ENCODE assay signal across 2 cellular contexts in genomic region chr7:28005075-28005847, GRCh38.
TF ChIP-seq lines count a peak whose summit lies in the region.

No MANE protein-coding gene starts in this region.

TF ChIP-seq in IMR-90, 13 proteins besides CTCF, POLR2A, EP300 and RAD21:
- no peak for TF ChIP-seq MAFK (IDR thresholded peaks at IDR 0.05; ENCODE audit: low read depth, low read length)
- no peak for TF ChIP-seq BHLHE40 (IDR thresholded peaks at IDR 0.05; ENCODE audit: low read depth, low read length)
- TF ChIP-seq SMC3 (IDR thresholded peaks at IDR 0.05; ENCODE audit: low read depth, low read length): no peak
- no peak for TF ChIP-seq NFE2L2 (IDR thresholded peaks at IDR 0.05; ENCODE audit: low read depth, low read length)
- TF ChIP-seq ELK1 (IDR thresholded peaks at IDR 0.05; ENCODE audit: borderline replicate concordance, low read depth, low read length): no peak
- no peak for TF ChIP-seq FOS (IDR thresholded peaks at IDR 0.05; ENCODE audit: low read depth, low read length)
- TF ChIP-seq MAZ (IDR thresholded peaks at IDR 0.05; ENCODE audit: borderline replicate concordance, low read depth, low read length): no peak
- no peak for TF ChIP-seq USF2 (IDR thresholded peaks at IDR 0.05; ENCODE audit: low read depth, low read length)
- no peak for TF ChIP-seq CHD1 (IDR thresholded peaks at IDR 0.05; ENCODE audit: low read depth, low read length)
- no peak for TF ChIP-seq MXI1 (IDR thresholded peaks at IDR 0.05; ENCODE audit: borderline replicate concordance, low read depth, low read length)
- TF ChIP-seq RFX5 (IDR thresholded peaks at IDR 0.05; ENCODE audit: low read depth, low read length): no peak
TF ChIP-seq in IMR-90: peak in this region for 0.

TF ChIP-seq in WTC11, 78 proteins besides CTCF, POLR2A, EP300 and RAD21:
- no peak for TF ChIP-seq TCF7 (CRISPR knock-in tag; IDR thresholded peaks at IDR 0.05; ENCODE audit: low read depth)
- TF ChIP-seq AR (CRISPR knock-in tag; IDR thresholded peaks at IDR 0.05): no peak
- TF ChIP-seq FOXP4 (CRISPR knock-in tag; IDR thresholded peaks at IDR 0.05): no peak
- no peak for TF ChIP-seq MXD4 (CRISPR knock-in tag; IDR thresholded peaks at IDR 0.05; ENCODE audit: borderline replicate concordance)
- TF ChIP-seq ZNF121 (CRISPR knock-in tag; IDR thresholded peaks at IDR 0.05): no peak
